ENCODE assay signal across 9 cellular contexts in the genomic region with DNA sequence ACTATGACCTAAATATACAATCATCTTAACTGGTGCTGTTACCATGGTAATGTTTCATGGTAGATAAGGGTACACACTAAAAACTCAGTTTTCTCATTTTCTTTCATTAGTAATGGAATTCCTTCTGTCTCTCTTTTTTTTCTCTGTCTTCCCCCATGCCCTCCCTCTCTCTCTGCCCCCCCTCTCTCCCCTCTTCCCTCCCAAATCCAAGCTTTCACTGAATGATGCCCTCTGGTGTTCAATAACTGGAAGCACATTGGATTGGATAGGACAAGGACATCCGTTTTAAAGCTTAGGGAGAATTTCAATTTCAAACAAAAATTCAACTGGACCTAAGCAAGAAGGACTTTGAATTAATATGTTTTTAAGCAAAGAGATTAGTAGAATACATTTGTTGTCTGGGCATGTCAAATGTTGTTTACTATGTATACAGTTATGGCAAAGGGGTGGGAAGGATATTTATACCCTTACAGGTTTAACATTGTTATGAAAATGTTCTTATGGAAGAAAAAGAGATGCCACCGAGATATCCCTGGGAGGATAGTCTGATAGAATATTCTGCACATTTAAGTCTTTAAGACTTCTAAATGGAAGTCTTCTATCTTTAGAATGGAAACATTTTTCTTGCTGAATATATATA. TPM values are rescaled to one million over a fixed set of nuclear protein-coding genes. Genes with fewer than 3 reads are reported as not detected.
DNase-seq lines count a peak whose midpoint lies in the region; ATAC-seq and TF ChIP-seq lines count a peak whose summit lies in the region.
"Had no signal": no experiment of that assay in that cellular context is flagged by ENCODE, and none has a peak within 500 bp of the region (broad histone marks: within the 10 kb centered on the region; RNA-seq: fewer than 3 reads in every experiment).

No MANE protein-coding gene starts in this region.

- H3K36me3 Mint-ChIP-seq in progenitor cell of endocrine pancreas (ENCODE audit: insufficient read depth) = no peaks in the 10 kb centered on the region

- DNase-seq in NCI-H146 (lab: John Stamatoyannopoulos, UW) = peak; percentile 1
- no peak for DNase-seq in NCI-H146 treated with DMSO at 0.1 percent for 48 hours (lab: John Stamatoyannopoulos, UW; ENCODE audit: unreplicated experiment)
- DNase-seq in NCI-H2196 treated with DMSO at 0.1 percent for 48 hours (lab: John Stamatoyannopoulos, UW; ENCODE audit: unreplicated experiment) = peak; percentile 15
- peak; percentile 58 for DNase-seq in dedifferentiated amniotic fluid mesenchymal stem cell (ENCODE audit: extremely low spot score)
- no peak for DNase-seq in progenitor cell of endocrine pancreas (ENCODE audit: low spot score, unreplicated experiment)
- DNase-seq in activated T-cell treated with anti-CD3 and anti-CD28 coated beads, Interleukin-2, amount 50 U/mL, for 48 hours = no peak
- DNase-seq: anterior cingulate cortex had no signal

- peak; percentile 68 for TF ChIP-seq CTCF in progenitor cell of endocrine pancreas (IDR thresholded peaks at IDR 0.05; ENCODE audit: unreplicated experiment)

- peaks cover 7% of the 10 kb centered on the region for H3K4me1 Mint-ChIP-seq in progenitor cell of endocrine pancreas (ENCODE audit: low read depth)

- no peak overlapping the region for H3K27ac Mint-ChIP-seq in progenitor cell of endocrine pancreas

- no peak for ATAC-seq in GM21381 (IDR thresholded peaks at IDR 0.05; ENCODE audit: unreplicated experiment)
- ATAC-seq in HG02763 (IDR thresholded peaks at IDR 0.05; ENCODE audit: unreplicated experiment) = no peak

- no peak overlapping the region for H3K4me3 Mint-ChIP-seq in progenitor cell of endocrine pancreas (ENCODE audit: low read depth)

- H3K27me3 Mint-ChIP-seq in progenitor cell of endocrine pancreas = peaks cover 52% of the 10 kb centered on the region

- H3K9me3 Mint-ChIP-seq in progenitor cell of endocrine pancreas (ENCODE audit: low read depth) = no peaks in the 10 kb centered on the region

RNA-seq across cellular contexts. Expression of gene CHRM2, which starts 6.1 kb away (rescaled TPM):
- total RNA-seq in progenitor cell of endocrine pancreas = not detected in 2 replicates

Comparison
In these comparisons a context has a peak if more than half of its experiments do, and no peak if none do; other contexts are left out.
1. DNase-seq: peak in NCI-H146 (single experiment), NCI-H2196 treated with DMSO at 0.1 percent for 48 hours (single experiment) and dedifferentiated amniotic fluid mesenchymal stem cell (single experiment); none in NCI-H146 treated with DMSO at 0.1 percent for 48 hours (single experiment), progenitor cell of endocrine pancreas (single experiment) and activated T-cell treated with anti-CD3 and anti-CD28 coated beads, Interleukin-2, amount 50 U/mL, for 48 hours (0 of 2).